In genomic region chr19:10526887-10527286, GRCh38 we compare ENCODE assay signal across 1 cellular context. TPM values are rescaled to one million over a fixed set of nuclear protein-coding genes. Genes with fewer than 3 reads are reported as not detected.
"Had no signal": no experiment of that assay in that cellular context is flagged by ENCODE, and none has a peak within 500 bp of the region (broad histone marks: within the 10 kb centered on the region; RNA-seq: fewer than 3 reads in every experiment).

No MANE protein-coding gene starts in this region.

RNA-seq across cellular contexts. Expression of gene S1PR5, which starts 9.6 kb away (rescaled TPM):
- total RNA-seq: left ventricle myocardium superior had no signal
